In genomic region chr1:113536182-113536780, GRCh38 we compare ENCODE assay signal across 20 cellular contexts.
DNase-seq lines count a peak whose midpoint lies in the region; ATAC-seq, FAIRE-seq and TF ChIP-seq lines count a peak whose summit lies in the region.
"Had no signal": no experiment of that assay in that cellular context is flagged by ENCODE, and none has a peak within 500 bp of the region (broad histone marks: within the 10 kb centered on the region; RNA-seq: fewer than 3 reads in every experiment).

No MANE protein-coding gene starts in this region.

- no peak overlapping the region for H3K27ac Mint-ChIP-seq in activated CD4-positive, alpha-beta T cell treated with anti-CD3 and anti-CD28 coated beads, Interleukin-2, amount 10 ng/mL, durations not matched to agents 24 days and 14 days
- no peak overlapping the region for H3K27ac Mint-ChIP-seq in neural progenitor cell

- no peaks in the 10 kb centered on the region for H3F3A ChIP-seq in neural progenitor cell (ENCODE audit: low read depth)

- no peaks in the 10 kb centered on the region for H3K9me3 Mint-ChIP-seq in activated CD4-positive, alpha-beta T cell treated with anti-CD3 and anti-CD28 coated beads, Interleukin-2, amount 10 ng/mL, durations not matched to agents 24 days and 14 days
- peaks cover 3% of the 10 kb centered on the region for H3K9me3 Mint-ChIP-seq in neural progenitor cell
- H3K9me3 Mint-ChIP-seq: nephron had no signal

- H3K14ac ChIP-seq in mesenchymal stem cell (ENCODE audit: low read length in 2 of 2), result no peak overlapping the region

- H3K9me3 ChIP-seq in mesenchymal stem cell (ENCODE audit: control insufficient read depth, low read length) (no peaks in the 10 kb centered on the region), neural progenitor cell (ENCODE audit: low read depth) (no peaks in the 10 kb centered on the region)
- H3K9me3 ChIP-seq: Caco-2, Peyer's patch, prostate gland had no signal

- intact Hi-C loops in activated CD4-positive, alpha-beta T cell treated with anti-CD3 and anti-CD28 coated beads, Interleukin-2, amount 10 ng/mL, durations not matched to agents 24 days and 14 days (cut with micrococcal nuclease), result no loop called here

- no peaks in the 10 kb centered on the region for H3K36me3 Mint-ChIP-seq in activated CD4-positive, alpha-beta T cell treated with anti-CD3 and anti-CD28 coated beads, Interleukin-2, amount 10 ng/mL, durations not matched to agents 24 days and 14 days (ENCODE audit: low read depth)
- H3K36me3 Mint-ChIP-seq in neural progenitor cell, result no peaks in the 10 kb centered on the region

- H3K27ac ChIP-seq in mesenchymal stem cell (ENCODE audit: low read length, poor library complexity, severe bottlenecking), result no peak overlapping the region
- H3K27ac ChIP-seq in neural progenitor cell, result no peak overlapping the region
- H3K27ac ChIP-seq: Peyer's patch, prostate gland had no signal

- DNase-seq in EL, result peak; percentile 52
- DNase-seq in RCC 7860 (ENCODE audit: low spot score), result peak; percentile 23
- peak; percentile 43 for DNase-seq in dedifferentiated amniotic fluid mesenchymal stem cell (ENCODE audit: extremely low spot score)
- DNase-seq in mesenchymal stem cell, result peak; percentile 20
- no peak for DNase-seq in activated CD4-positive, alpha-beta T cell treated with anti-CD3 and anti-CD28 coated beads, Interleukin-2, amount 10 ng/mL, durations not matched to agents 24 days and 14 days
- DNase-seq in activated gamma-delta T cell treated with Interleukin-2 at 50 U/mL for 16 hours, result no peak
- no peak for DNase-seq in neural progenitor cell (ENCODE audit: low spot score)
- DNase-seq: activated CD4-positive, alpha-beta T cell treated with anti-CD3 and anti-CD28 coated beads, Interleukin-2, amount 50 U/mL, for 1 hour; activated naive CD4-positive, alpha-beta T cell; Caco-2; hypothalamus; Kasumi-1; NCI-H1417; NCI-H2171; Peyer's patch had no signal

- H3K79me1 ChIP-seq in mesenchymal stem cell (replicated peaks; ENCODE audit: low read length, poor library complexity, severe bottlenecking), result peaks cover 6% of the 10 kb centered on the region

- H3K23ac ChIP-seq in mesenchymal stem cell (ENCODE audit: low read length in 2 of 2), result no peak overlapping the region

- H4K20me1 ChIP-seq in neural progenitor cell (ENCODE audit: low read depth), result peaks cover 8% of the 10 kb centered on the region

- H3K4me3 ChIP-seq in mesenchymal stem cell (ENCODE audit: insufficient read depth in 1 of 2, low read depth in 1 of 2, low read length in 2 of 2) (no peak overlapping the region), neural progenitor cell (no peak overlapping the region)
- H3K4me3 ChIP-seq: Peyer's patch, prostate gland had no signal

- H2BK120ac ChIP-seq in mesenchymal stem cell (ENCODE audit: low read depth, low read length), result no peak overlapping the region

- no peak overlapping the region for H3K4me2 ChIP-seq in mesenchymal stem cell (ENCODE audit: low read length, poor library complexity, severe bottlenecking)
- H3K4me2 ChIP-seq in neural progenitor cell, result no peak overlapping the region

- H3K4me1 Mint-ChIP-seq in activated CD4-positive, alpha-beta T cell treated with anti-CD3 and anti-CD28 coated beads, Interleukin-2, amount 10 ng/mL, durations not matched to agents 24 days and 14 days, result no peaks in the 10 kb centered on the region
- H3K4me1 Mint-ChIP-seq in neural progenitor cell, result peaks cover 7% of the 10 kb centered on the region

- no peak for TF ChIP-seq CTCF in neural progenitor cell (IDR thresholded peaks at IDR 0.05)

- no peaks in the 10 kb centered on the region for H3K27me3 Mint-ChIP-seq in activated CD4-positive, alpha-beta T cell treated with anti-CD3 and anti-CD28 coated beads, Interleukin-2, amount 10 ng/mL, durations not matched to agents 24 days and 14 days
- no peaks in the 10 kb centered on the region for H3K27me3 Mint-ChIP-seq in neural progenitor cell (ENCODE audit: insufficient read depth, low read depth)

- peak; percentile 76 for FAIRE-seq in RCC 7860 (lab: Jason Lieb, UNC)
- FAIRE-seq: HTR-8/SVneo had no signal

- peaks cover 14% of the 10 kb centered on the region for H3K79me2 ChIP-seq in neural progenitor cell (ENCODE audit: low read depth)

- no peak overlapping the region for H2AK5ac ChIP-seq in mesenchymal stem cell (ENCODE audit: low read length, severe bottlenecking)

- no peak overlapping the region for H4K91ac ChIP-seq in mesenchymal stem cell (ENCODE audit: low read length)

- H2AFZ ChIP-seq in mesenchymal stem cell (ENCODE audit: low read depth, low read length) (no peak overlapping the region), neural progenitor cell (replicated peaks) (no peak overlapping the region)

- H3K36me3 ChIP-seq in mesenchymal stem cell (ENCODE audit: control insufficient read depth in 1 of 2, insufficient read depth in 2 of 2, low read depth in 1 of 2, low read length in 2 of 2) (no peaks in the 10 kb centered on the region), neural progenitor cell (no peaks in the 10 kb centered on the region)
- H3K36me3 ChIP-seq: Peyer's patch, prostate gland had no signal

- H3K9ac ChIP-seq in mesenchymal stem cell (ENCODE audit: low read length) (peak overlapping the region; percentile 62), neural progenitor cell (no peak overlapping the region)

- H3K4ac ChIP-seq in mesenchymal stem cell (ENCODE audit: low read depth in 1 of 2, low read length in 2 of 2), result no peak overlapping the region

- no peak for ATAC-seq in HG03095 (IDR thresholded peaks at IDR 0.05; ENCODE audit: unreplicated experiment)
- ATAC-seq: esophagus mucosa had no signal

- H2BK12ac ChIP-seq in mesenchymal stem cell (ENCODE audit: low read length in 2 of 2), result no peak overlapping the region

- H2BK5ac ChIP-seq in mesenchymal stem cell (ENCODE audit: low read depth, low read length, poor library complexity, severe bottlenecking), result no peak overlapping the region

- H3K27me3 ChIP-seq in mesenchymal stem cell (ENCODE audit: control insufficient read depth in 1 of 2, insufficient read depth in 1 of 2, low read length in 2 of 2), result no peaks in the 10 kb centered on the region
- H3K27me3 ChIP-seq in neural progenitor cell, result no peaks in the 10 kb centered on the region
- H3K27me3 ChIP-seq: Peyer's patch had no signal

- WGBS in mesenchymal stem cell, result no CpG with 5 or more reads among the region's 1 CpG

- H3K4me1 ChIP-seq in mesenchymal stem cell (ENCODE audit: control insufficient read depth, insufficient read depth, low read depth, low read length), result peaks cover 2% of the 10 kb centered on the region
- peaks cover 4% of the 10 kb centered on the region for H3K4me1 ChIP-seq in neural progenitor cell
- H3K4me1 ChIP-seq: prostate gland had no signal

- H3K18ac ChIP-seq in mesenchymal stem cell (ENCODE audit: low read depth in 1 of 2, low read length in 2 of 2), result no peak overlapping the region

- no peak overlapping the region for H2BK15ac ChIP-seq in mesenchymal stem cell (ENCODE audit: low read depth, poor library complexity, severe bottlenecking)

- H4K8ac ChIP-seq in mesenchymal stem cell (ENCODE audit: low read length), result no peak overlapping the region

- H3K4me3 Mint-ChIP-seq in activated CD4-positive, alpha-beta T cell treated with anti-CD3 and anti-CD28 coated beads, Interleukin-2, amount 10 ng/mL, durations not matched to agents 24 days and 14 days, result no peak overlapping the region
- H3K4me3 Mint-ChIP-seq in neural progenitor cell, result no peak overlapping the region
- H3K4me3 Mint-ChIP-seq: nephron had no signal

Comparison
In these comparisons a context has a peak if more than half of its experiments do, and no peak if none do; other contexts are left out.
1. DNase-seq: peak in EL (single experiment), RCC 7860 (single experiment), dedifferentiated amniotic fluid mesenchymal stem cell (single experiment) and mesenchymal stem cell (single experiment); none in activated CD4-positive, alpha-beta T cell treated with anti-CD3 and anti-CD28 coated beads, Interleukin-2, amount 10 ng/mL, durations not matched to agents 24 days and 14 days (single experiment), activated gamma-delta T cell treated with Interleukin-2 at 50 U/mL for 16 hours (single experiment) and neural progenitor cell (single experiment).